30 cellular contexts compared by ENCODE assay signal in genomic region chr17:8873801-8874715, GRCh38. TPM values are rescaled to one million over a fixed set of nuclear protein-coding genes. Genes with fewer than 3 reads are reported as not detected.
DNase-seq lines count a peak whose midpoint lies in the region; ATAC-seq, FAIRE-seq and TF ChIP-seq lines count a peak whose summit lies in the region.
"Had no signal": no experiment of that assay in that cellular context is flagged by ENCODE, and none has a peak within 500 bp of the region (broad histone marks: within the 10 kb centered on the region; RNA-seq: fewer than 3 reads in every experiment).

No MANE protein-coding gene starts in this region.

- H3K9me3 ChIP-seq in GM12878 (replicated peaks; ENCODE audit: control insufficient read depth, insufficient read depth, low read length): no peaks in the 10 kb centered on the region
- H3K9me3 ChIP-seq in upper lobe of right lung: no peaks in the 10 kb centered on the region
- H3K9me3 ChIP-seq: HAP-1, SJSA1, spleen had no signal

- 65% methylated on average over 19 of the region's 19 CpGs for WGBS in GM12878 (ENCODE audit: insufficient coverage, insufficient replicate concordance, low lambda C conversion rate, missing lambda C conversion rate)

- POLR2A ChIA-PET in GM12878 (lab: Charles Lee): interaction anchor here (0.5 to 1.4 kb wide), 2 partner anchors 18 to 40 kb away, joined by 3 to 5 read pairs; no protein-coding TSS in a partner anchor
- POLR2A ChIA-PET in naive thymus-derived CD8-positive, alpha-beta T cell (lab: Charles Lee): no interaction called here

- H3K36me3 ChIP-seq in GM12878 (ENCODE audit: control insufficient read depth in 2 of 2, insufficient read depth in 2 of 2, low read length in 1 of 2) (peaks cover 2 to 5% of the 10 kb centered on the region in 2 experiments; a peak in 2 of 4 replicates), upper lobe of right lung (no peaks in the 10 kb centered on the region)
- H3K36me3 ChIP-seq: HAP-1, SJSA1 had no signal

- no peaks in the 10 kb centered on the region for H3K9me3 Mint-ChIP-seq in activated naive CD4-positive, alpha-beta T cell treated with anti-CD3 and anti-CD28 coated beads, Interleukin-2, amount 10 ng/mL, durations not matched to agents 7 days and 5 days
- no peaks in the 10 kb centered on the region for H3K9me3 Mint-ChIP-seq in naive thymus-derived CD8-positive, alpha-beta T cell
- H3K9me3 Mint-ChIP-seq: CD4-positive, alpha-beta T cell had no signal

- no peaks in the 10 kb centered on the region for H3K79me2 ChIP-seq in GM12878 (ENCODE audit: control insufficient read depth, insufficient read depth, low read length)

- BruUV-seq in GM12878 (replicated peaks; lab: Mats Ljungman, UMichigan): no TSS peak

- no peak overlapping the region for H3K4me3 ChIP-seq in GM12878
- H3K4me3 ChIP-seq in upper lobe of right lung: no peak overlapping the region
- H3K4me3 ChIP-seq: coronary artery, HAP-1, SJSA1, spleen had no signal

- no peaks in the 10 kb centered on the region for H3K27me3 ChIP-seq in GM12878 (replicated peaks in 1 of 2; ENCODE audit: control insufficient read depth in 2 of 2, insufficient read depth in 2 of 2, low read length in 1 of 2)
- peaks cover 17% of the 10 kb centered on the region for H3K27me3 ChIP-seq in upper lobe of right lung
- H3K27me3 ChIP-seq: SJSA1 had no signal

- TF ChIP-seq POLR2A in GM12878 (IDR thresholded peaks at IDR 0.05; ENCODE audit: low read depth, low read length): 0 out of 2 replicates have a peak, but pooled peaks have one; percentile 24

- TF ChIP-seq EP300 in GM12878 (IDR thresholded peaks at IDR 0.05; ENCODE audit: borderline replicate concordance in 1 of 2, control insufficient read depth in 1 of 2, low read depth in 2 of 2, low read length in 2 of 2): no peak

- in situ Hi-C loops in GM12878 (cut with MboI): no loop called here

- SMC1A ChIA-PET in GM12878 (lab: Charles Lee; ENCODE audit: uncharacterized antibody, unreplicated experiment): interaction anchor here (10.6 kb wide), 1 partner anchor 18 kb away, joined by 132 read pairs; no protein-coding TSS in a partner anchor

- TF ChIP-seq CTCF in GM12878 (IDR thresholded peaks at IDR 0.05 in 2 of 3, conservative IDR thresholded peaks at IDR 0.05 in 1 of 3; ENCODE audit: control insufficient read depth in 2 of 3, extremely low read depth in 1 of 3, insufficient read depth in 1 of 3, low read depth in 3 of 3, low read length in 3 of 3): no peak
- no peak for TF ChIP-seq CTCF in upper lobe of right lung (IDR thresholded peaks at IDR 0.05)

- no peak overlapping the region for H3K4me3 Mint-ChIP-seq in activated naive CD4-positive, alpha-beta T cell treated with anti-CD3 and anti-CD28 coated beads, Interleukin-2, amount 10 ng/mL, durations not matched to agents 7 days and 5 days
- H3K4me3 Mint-ChIP-seq in naive thymus-derived CD8-positive, alpha-beta T cell: no peak overlapping the region
- H3K4me3 Mint-ChIP-seq: activated CD8-positive, alpha-beta memory T cell treated with anti-CD3 and anti-CD28 coated beads, Interleukin-2, amount 10 ng/mL, durations not matched to agents 7 days and 5 days; CD4-positive, alpha-beta T cell had no signal

- H3K4me1 Mint-ChIP-seq in activated naive CD4-positive, alpha-beta T cell treated with anti-CD3 and anti-CD28 coated beads, Interleukin-2, amount 10 ng/mL, durations not matched to agents 7 days and 5 days: peaks cover 6% of the 10 kb centered on the region
- H3K4me1 Mint-ChIP-seq in naive thymus-derived CD8-positive, alpha-beta T cell: peaks cover 8 to 29% (median 22%) of the 10 kb centered on the region in 4 donors

- no peaks in the 10 kb centered on the region for H4K20me1 ChIP-seq in GM12878 (ENCODE audit: control insufficient read depth, insufficient read depth)

- peaks cover 19% of the 10 kb centered on the region for H3K27me3 Mint-ChIP-seq in activated naive CD4-positive, alpha-beta T cell treated with anti-CD3 and anti-CD28 coated beads, Interleukin-2, amount 10 ng/mL, durations not matched to agents 7 days and 5 days
- H3K27me3 Mint-ChIP-seq in naive thymus-derived CD8-positive, alpha-beta T cell: peaks cover 0 to 2% (median 0%) of the 10 kb centered on the region in 5 donors
- H3K27me3 Mint-ChIP-seq: activated CD8-positive, alpha-beta memory T cell treated with anti-CD3 and anti-CD28 coated beads, Interleukin-2, amount 10 ng/mL, durations not matched to agents 7 days and 5 days; CD4-positive, alpha-beta T cell had no signal

- peaks cover 16% of the 10 kb centered on the region for H3K36me3 Mint-ChIP-seq in activated naive CD4-positive, alpha-beta T cell treated with anti-CD3 and anti-CD28 coated beads, Interleukin-2, amount 10 ng/mL, durations not matched to agents 7 days and 5 days
- H3K36me3 Mint-ChIP-seq in naive thymus-derived CD8-positive, alpha-beta T cell: peaks cover 0 to 18% (median 13%) of the 10 kb centered on the region in 3 donors

- no peak overlapping the region for H3K4me2 ChIP-seq in GM12878 (ENCODE audit: control insufficient read depth, insufficient read depth)

- CTCF ChIA-PET in activated naive CD4-positive, alpha-beta T cell treated with anti-CD3 and anti-CD28 coated beads, Interleukin-2, amount 10 ng/mL, durations not matched to agents 7 days and 5 days (lab: Charles Lee): no interaction called here
- CTCF ChIA-PET in GM12878 (lab: Yijun Ruan, JAX): no interaction called here

- peak; percentile 19 for DNase-seq in activated naive CD4-positive, alpha-beta T cell treated with anti-CD3 and anti-CD28 coated beads, Interleukin-2, amount 10 ng/mL, durations not matched to agents 7 days and 5 days
- DNase-seq in activated naive CD4-positive, alpha-beta T cell treated with anti-CD3 and anti-CD28 coated beads, Interleukin-2, amount 50 U/mL, for 16 hours: no peak
- DNase-seq in GM12878 (ENCODE audit: low read depth, low spot score) (no peak), upper lobe of right lung (no peak), superior temporal gyrus (ENCODE audit: extremely low spot score) (no peak), NCI-H1048 (lab: John Stamatoyannopoulos, UW) (no peak)
- DNase-seq in naive thymus-derived CD8-positive, alpha-beta T cell: no peak
- DNase-seq: 8988T; activated CD4-positive, CD25-positive, alpha-beta regulatory T cell; activated CD8-positive, alpha-beta memory T cell treated with anti-CD3 and anti-CD28 coated beads, Interleukin-2, amount 10 ng/mL, durations not matched to agents 7 days and 5 days; activated naive CD4-positive, alpha-beta T cell treated with Interleukin-2 at 50 U/mL for 16 hours; anterior cingulate cortex; CD4-positive, alpha-beta T cell; foreskin fibroblast; NCI-H1417 treated with DMSO at 0.1 percent for 48 hours; NCI-H774; occipital lobe; stimulated activated CD4-positive, alpha-beta T cell treated with anti-CD3 and anti-CD28 coated beads, Interleukin-2, amount 100 ng/mL, for 48 hours; T-helper 1 cell had no signal

- no peak overlapping the region for H3K27ac Mint-ChIP-seq in activated naive CD4-positive, alpha-beta T cell treated with anti-CD3 and anti-CD28 coated beads, Interleukin-2, amount 10 ng/mL, durations not matched to agents 7 days and 5 days
- H3K27ac Mint-ChIP-seq in naive thymus-derived CD8-positive, alpha-beta T cell: peak overlapping the region in 2 of 10 donors; percentile 78 to 90
- H3K27ac Mint-ChIP-seq: activated CD8-positive, alpha-beta memory T cell treated with anti-CD3 and anti-CD28 coated beads, Interleukin-2, amount 10 ng/mL, durations not matched to agents 7 days and 5 days; CD4-positive, alpha-beta T cell had no signal

- ATAC-seq in GM12878 (no peak), upper lobe of right lung (peak; percentile 29), HG02571 (IDR thresholded peaks at IDR 0.05; ENCODE audit: unreplicated experiment) (no peak)
- ATAC-seq in naive thymus-derived CD8-positive, alpha-beta T cell: peak; percentile 43 to 63
- ATAC-seq: activated CD8-positive, alpha-beta memory T cell treated with anti-CD3 and anti-CD28 coated beads, Interleukin-2, amount 10 ng/mL, durations not matched to agents 7 days and 5 days; esophagus mucosa had no signal

- TF ChIP-seq RAD21 in GM12878 (IDR thresholded peaks at IDR 0.05; ENCODE audit: insufficient read depth, low read depth, low read length): no peak

- no peak overlapping the region for H2AFZ ChIP-seq in GM12878 (ENCODE audit: control insufficient read depth, low read depth, low read length)

- intact Hi-C loops in GM12878 (cut with micrococcal nuclease; ENCODE audit: unreplicated experiment): no loop called here
- intact Hi-C loops in upper lobe of right lung (cut with DNase I): no loop called here

- RAD21 ChIA-PET in GM12878 (lab: Charles Lee; ENCODE audit: unreplicated experiment): no interaction called here

- FAIRE-seq in GM12878 (lab: Jason Lieb, UNC): no peak

- H3K4me1 ChIP-seq in GM12878 (ENCODE audit: control insufficient read depth, insufficient read depth, low read length) (peaks cover 17% of the 10 kb centered on the region), upper lobe of right lung (no peaks in the 10 kb centered on the region)
- H3K4me1 ChIP-seq: HAP-1, SJSA1 had no signal

- H3K27ac ChIP-seq in GM12878 (ENCODE audit: control insufficient read depth, insufficient read depth): no peak overlapping the region
- no peak overlapping the region for H3K27ac ChIP-seq in upper lobe of right lung
- H3K27ac ChIP-seq: coronary artery, SJSA1, spleen had no signal

- H3K9ac ChIP-seq in GM12878 (ENCODE audit: control insufficient read depth, insufficient read depth, low read length): no peak overlapping the region

TF ChIP-seq in GM12878, 131 proteins besides CTCF, POLR2A, EP300 and RAD21 (continues in another document):
- TF ChIP-seq PAX8 (IDR thresholded peaks at IDR 0.05) (no peak), CBX3 (IDR thresholded peaks at IDR 0.05; ENCODE audit: borderline replicate concordance, low read depth) (no peak)

RNA-seq across cellular contexts. Expression of gene PIK3R6, which starts 6.6 kb away (rescaled TPM):
- 293 and 314 TPM in 2 replicates for total RNA-seq in GM12878 (2013; cell fraction: nucleolus; rRNA removed)
- total RNA-seq in GM12878 (2014; rRNA removed) (40.3 and 44.7 TPM in 2 replicates), GM12878 (2014; rRNA removed; fragmentation: Illumina TruSeq; extraction: Trizol) (26.4 and 27.9 TPM in 2 replicates), GM12878 (2021) (76.7 and 81.7 TPM in 2 replicates), upper lobe of right lung (2.7 TPM)
- 68.9 TPM for polyA plus RNA-seq in GM12878 (2011; ENCODE audit: low read depth)
- polyA plus RNA-seq in GM12878 (2011; rRNA removed) (73.5 and 146 TPM in 2 replicates), GM12878 (2014; fragmentation: Illumina TruSeq; extraction: Trizol) (31.6 and 54.7 TPM in 2 replicates), GM12878 (2014; fragmentation: Nextera tagmentation; extraction: Ambion mirVana) (1 to 10 TPM; 6.7 to 7.4 TPM), GM12878 (2014; rRNA removed) (86.5 and 99.8 TPM in 2 replicates), GM12878 (2016; fragmentation: Nextera tagmentation; extraction: Ambion mirVana) (100 to 1,000 TPM; 103 to 109 TPM)
- polyA plus RNA-seq in GM12878 (2011; cell fraction: cytosol; rRNA removed): 164 and 182 TPM in 2 replicates
- polyA plus RNA-seq in GM12878 (2011; cell fraction: nucleus; rRNA removed): 666 and 871 TPM in 2 replicates
- polyA plus RNA-seq in GM12878 (2012): 144 and 184 TPM in 2 replicates
- 99.0 and 156 TPM in 2 replicates for polyA minus RNA-seq in GM12878 (2011; rRNA and poly(A)+ RNA removed)
- 50.8 and 58.4 TPM in 2 replicates for polyA minus RNA-seq in GM12878 (2011; cell fraction: cytosol; rRNA and poly(A)+ RNA removed)
- polyA minus RNA-seq in GM12878 (2011; cell fraction: nucleus; rRNA and poly(A)+ RNA removed): 143 and 160 TPM in 2 replicates
- total RNA-seq in naive thymus-derived CD8-positive, alpha-beta T cell: under 1 TPM; 0.42 to 0.44 TPM
- under 1 TPM in 1 of 3 donors, not detected in 2; 0.47 TPM for polyA plus RNA-seq in naive thymus-derived CD8-positive, alpha-beta T cell
- total RNA-seq: bronchial epithelial cell, HT1080, myocyte, renal cortical epithelial cell, RPMI7951, SJSA1 had no signal

Comparison
In these comparisons a context has a peak if more than half of its experiments do, and no peak if none do; other contexts are left out.
1. ATAC-seq: peak in naive thymus-derived CD8-positive, alpha-beta T cell (2 of 2) and upper lobe of right lung (single experiment); none in GM12878 (single experiment) and HG02571 (single experiment).